Comparison of ENCODE assay signal across 12 cellular contexts in the genomic region with DNA sequence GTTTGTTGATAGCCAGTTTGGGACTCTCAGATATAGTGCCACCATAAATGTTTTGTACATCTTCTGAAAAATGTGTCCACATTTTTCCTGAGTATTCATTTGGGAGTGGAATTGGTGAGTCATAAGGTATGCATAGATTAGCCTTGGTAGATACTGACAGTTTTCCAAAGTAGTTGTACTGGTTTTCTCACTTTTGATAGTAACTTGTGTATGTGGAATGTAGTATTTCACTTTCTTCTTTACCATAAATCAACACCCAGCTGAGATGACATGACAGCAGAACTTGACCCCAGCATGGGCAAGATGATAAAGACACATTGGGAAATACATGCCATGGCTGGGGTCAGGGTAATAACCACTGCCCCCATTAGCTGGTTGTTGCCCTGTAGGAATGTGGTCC. TPM values are rescaled to one million over a fixed set of nuclear protein-coding genes. Genes with fewer than 3 reads are reported as not detected.
DNase-seq lines count a peak whose midpoint lies in the region; ATAC-seq and TF ChIP-seq lines count a peak whose summit lies in the region.
"Had no signal": no experiment of that assay in that cellular context is flagged by ENCODE, and none has a peak within 500 bp of the region (broad histone marks: within the 10 kb centered on the region; RNA-seq: fewer than 3 reads in every experiment).

No MANE protein-coding gene starts in this region.

- no peak overlapping the region for H3K14ac ChIP-seq in trophoblast cell (ENCODE audit: low read length)

- H4K20me1 ChIP-seq in GM23338 (replicated peaks; ENCODE audit: insufficient read depth) = peaks cover 11% of the 10 kb centered on the region; the same call in 1 of the 2 replicates

- peaks cover 7% of the 10 kb centered on the region for H3K27me3 Mint-ChIP-seq in GM23338 (ENCODE audit: insufficient read depth, low read depth, poor library complexity)

- DNase-seq in GM23338 (ENCODE audit: low spot score) = no peak
- DNase-seq in NB4 (ENCODE audit: low read depth) = peak; percentile 32
- peak; percentile 20 for DNase-seq in dermis blood vessel endothelial cell
- DNase-seq in trophoblast cell = peak; percentile 65 to 98
- DNase-seq in NOMO-1 treated with dmso at 0.1 percent for 144 hours (lab: John Stamatoyannopoulos, UW; ENCODE audit: unreplicated experiment) = no peak
- DNase-seq in NCI-H1048 (lab: John Stamatoyannopoulos, UW) = no peak
- DNase-seq: hippocampal formation; NCI-H1105; stimulated activated CD4-positive, alpha-beta T cell treated with anti-CD3 and anti-CD28 coated beads, Interleukin-12 subunit alpha, Interleukin-12 subunit beta, amount 100 ng/mL, for 4 hours had no signal

- no peak overlapping the region for H2BK5ac ChIP-seq in trophoblast cell (ENCODE audit: low read depth, low read length, poor library complexity)

- no peak overlapping the region for H3K4me3 Mint-ChIP-seq in GM23338
- H3K4me3 Mint-ChIP-seq: WTC11 had no signal

- H3K4me3 ChIP-seq in GM23338 (no peak overlapping the region), NB4 (ENCODE audit: low read depth, low read length) (no peak overlapping the region), trophoblast cell (ENCODE audit: low read depth, low read length) (no peak overlapping the region)
- H3K4me3 ChIP-seq: coronary artery had no signal

- H4K12ac ChIP-seq in trophoblast cell (ENCODE audit: low read depth, low read length) = no peak overlapping the region

- H2AFZ ChIP-seq in GM23338 (no peak overlapping the region), trophoblast cell (ENCODE audit: insufficient read depth, low read length, poor library complexity) (no peak overlapping the region)

- no peak overlapping the region for H3K4ac ChIP-seq in trophoblast cell (ENCODE audit: low read depth, low read length)

- H3K9ac ChIP-seq in trophoblast cell (ENCODE audit: low read length) = no peak overlapping the region

- H2AK5ac ChIP-seq in trophoblast cell (ENCODE audit: low read length) = no peak overlapping the region

- H3K27ac ChIP-seq in GM23338 (ENCODE audit: low read depth) = no peak overlapping the region; the same call in 1 of the 2 replicates
- H3K27ac ChIP-seq in trophoblast cell (ENCODE audit: low read depth, low read length) = no peak overlapping the region
- H3K27ac ChIP-seq: coronary artery had no signal

- 0 out of 2 replicates have a peak overlapping the region, but pooled peaks have one; percentile 33 for H3K27ac Mint-ChIP-seq in GM23338

- H3K4me1 ChIP-seq in GM23338 (ENCODE audit: insufficient read depth) (peaks cover 6% of the 10 kb centered on the region; the same call in 1 of the 2 replicates), trophoblast cell (ENCODE audit: control insufficient read depth in 1 of 2, insufficient read depth in 2 of 2, low read length in 2 of 2) (peaks cover 5 to 11% of the 10 kb centered on the region in 2 experiments)

- no peaks in the 10 kb centered on the region; the same call in 1 of the 2 replicates for H3K9me2 ChIP-seq in GM23338 (ENCODE audit: insufficient read depth)

- peaks cover 23% of the 10 kb centered on the region for H3K4me1 Mint-ChIP-seq in GM23338

- peaks cover 2% of the 10 kb centered on the region for H3K79me1 ChIP-seq in trophoblast cell (ENCODE audit: low read length)

- TF ChIP-seq CTCF in GM23338 (conservative IDR thresholded peaks at IDR 0.05; ENCODE audit: low read depth in 2 of 2) (no peak), NB4 (IDR thresholded peaks at IDR 0.05; ENCODE audit: low read depth, low read length) (no peak)

- no peaks in the 10 kb centered on the region for H3K27me3 ChIP-seq in GM23338 (ENCODE audit: insufficient read depth)
- H3K27me3 ChIP-seq in trophoblast cell (ENCODE audit: insufficient read depth, low read length) = no peaks in the 10 kb centered on the region

- H3K23ac ChIP-seq in trophoblast cell (ENCODE audit: low read length) = no peak overlapping the region

- ATAC-seq in GM23338 (no peak), HG03159 (IDR thresholded peaks at IDR 0.05; ENCODE audit: unreplicated experiment) (no peak)

- H3F3A ChIP-seq in GM23338 (replicated peaks; ENCODE audit: low read depth) = 0 out of 2 replicates have a peak, but pooled peaks cover 4% of the 10 kb centered on the region

- no peak overlapping the region for H4K91ac ChIP-seq in trophoblast cell (ENCODE audit: low read depth, low read length)

- H4K8ac ChIP-seq in trophoblast cell (ENCODE audit: low read depth, low read length) = no peak overlapping the region

- H2BK12ac ChIP-seq in trophoblast cell (ENCODE audit: low read length) = no peak overlapping the region

- TF ChIP-seq POLR2A in NB4 (IDR thresholded peaks at IDR 0.05; ENCODE audit: extremely low read depth, insufficient read length) = no peak

- peaks cover 25% of the 10 kb centered on the region; the same call in 2 of the 3 replicates for H3K36me3 Mint-ChIP-seq in GM23338 (ENCODE audit: low read depth)
- H3K36me3 Mint-ChIP-seq: WTC11 had no signal

- no peaks in the 10 kb centered on the region for H3K9me3 Mint-ChIP-seq in GM23338
- H3K9me3 Mint-ChIP-seq: WTC11 had no signal

- H3K9me3 ChIP-seq in trophoblast cell (ENCODE audit: insufficient read depth, low read depth, low read length) = peaks cover 1% of the 10 kb centered on the region

- H3K79me2 ChIP-seq in GM23338 (replicated peaks; ENCODE audit: insufficient read depth) (peaks cover 31% of the 10 kb centered on the region), trophoblast cell (ENCODE audit: control insufficient read depth, insufficient read depth, low read length, poor library complexity) (peaks cover under 1% of the 10 kb centered on the region)

- H2BK120ac ChIP-seq in trophoblast cell (ENCODE audit: insufficient read depth, low read length, poor library complexity) = no peak overlapping the region

- H3K18ac ChIP-seq in trophoblast cell (ENCODE audit: low read length) = no peak overlapping the region

- H3K4me2 ChIP-seq in GM23338 (no peak overlapping the region), trophoblast cell (ENCODE audit: low read length) (peak overlapping the region; percentile 39)

- no peaks in the 10 kb centered on the region for H3K36me3 ChIP-seq in GM23338 (ENCODE audit: insufficient read depth)
- H3K36me3 ChIP-seq in trophoblast cell (ENCODE audit: control insufficient read depth in 1 of 2, insufficient read depth in 2 of 2, low read length in 2 of 2) = peaks cover 0 to 3% of the 10 kb centered on the region in 2 experiments

TF ChIP-seq in GM23338, 12 proteins besides CTCF, POLR2A, EP300 and RAD21 (continues in another document):
- TF ChIP-seq STAT1 (IDR thresholded peaks at IDR 0.05; ENCODE audit: unreplicated experiment) (no peak), JUNB (IDR thresholded peaks at IDR 0.05; ENCODE audit: unreplicated experiment) (no peak), NANOG (IDR thresholded peaks at IDR 0.05; ENCODE audit: borderline replicate concordance) (no peak)
- TF ChIP-seq, protein P1, sequence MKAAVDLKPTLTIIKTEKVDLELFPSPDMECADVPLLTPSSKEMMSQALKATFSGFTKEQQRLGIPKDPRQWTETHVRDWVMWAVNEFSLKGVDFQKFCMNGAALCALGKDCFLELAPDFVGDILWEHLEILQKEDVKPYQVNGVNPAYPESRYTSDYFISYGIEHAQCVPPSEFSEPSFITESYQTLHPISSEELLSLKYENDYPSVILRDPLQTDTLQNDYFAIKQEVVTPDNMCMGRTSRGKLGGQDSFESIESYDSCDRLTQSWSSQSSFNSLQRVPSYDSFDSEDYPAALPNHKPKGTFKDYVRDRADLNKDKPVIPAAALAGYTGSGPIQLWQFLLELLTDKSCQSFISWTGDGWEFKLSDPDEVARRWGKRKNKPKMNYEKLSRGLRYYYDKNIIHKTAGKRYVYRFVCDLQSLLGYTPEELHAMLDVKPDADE (IDR thresholded peaks at IDR 0.05) = no peak

RNA-seq across cellular contexts. Expression of gene FBXW8, which starts 5.4 kb away (rescaled TPM):
- total RNA-seq in GM23338 (2014; rRNA removed; shearing (Covaris generic)) = 12.9 and 13.9 TPM in 2 replicates
- 4.6 and 4.7 TPM in 2 replicates for polyA plus RNA-seq in GM23338 (2016; fragmentation: Nextera tagmentation; extraction: Ambion mirVana)
- total RNA-seq in dermis blood vessel endothelial cell = 15.5 and 16.0 TPM in 2 replicates
- polyA plus RNA-seq in trophoblast cell (2013) = 11.6 and 12.1 TPM in 2 replicates

RNA-seq across cellular contexts. Expression of gene HRK, which starts 34.9 kb away (rescaled TPM):
- total RNA-seq in GM23338 (2014; rRNA removed; shearing (Covaris generic)) = 1.0 and 1.9 TPM in 2 replicates
- 1.7 and 1.9 TPM in 2 replicates for polyA plus RNA-seq in GM23338 (2016; fragmentation: Nextera tagmentation; extraction: Ambion mirVana)
- not detected in 2 replicates for total RNA-seq in dermis blood vessel endothelial cell
- polyA plus RNA-seq in trophoblast cell (2013) = 0.10 and 0.12 TPM in 2 replicates

Comparison
In these comparisons a context has a peak if more than half of its experiments do, and no peak if none do; other contexts are left out.
1. DNase-seq: peak in NB4 (single experiment), dermis blood vessel endothelial cell (single experiment) and trophoblast cell (2 of 2); none in GM23338 (single experiment), NOMO-1 treated with dmso at 0.1 percent for 144 hours (single experiment) and NCI-H1048 (single experiment).